8 cellular contexts compared by ENCODE assay signal in the genomic region with DNA sequence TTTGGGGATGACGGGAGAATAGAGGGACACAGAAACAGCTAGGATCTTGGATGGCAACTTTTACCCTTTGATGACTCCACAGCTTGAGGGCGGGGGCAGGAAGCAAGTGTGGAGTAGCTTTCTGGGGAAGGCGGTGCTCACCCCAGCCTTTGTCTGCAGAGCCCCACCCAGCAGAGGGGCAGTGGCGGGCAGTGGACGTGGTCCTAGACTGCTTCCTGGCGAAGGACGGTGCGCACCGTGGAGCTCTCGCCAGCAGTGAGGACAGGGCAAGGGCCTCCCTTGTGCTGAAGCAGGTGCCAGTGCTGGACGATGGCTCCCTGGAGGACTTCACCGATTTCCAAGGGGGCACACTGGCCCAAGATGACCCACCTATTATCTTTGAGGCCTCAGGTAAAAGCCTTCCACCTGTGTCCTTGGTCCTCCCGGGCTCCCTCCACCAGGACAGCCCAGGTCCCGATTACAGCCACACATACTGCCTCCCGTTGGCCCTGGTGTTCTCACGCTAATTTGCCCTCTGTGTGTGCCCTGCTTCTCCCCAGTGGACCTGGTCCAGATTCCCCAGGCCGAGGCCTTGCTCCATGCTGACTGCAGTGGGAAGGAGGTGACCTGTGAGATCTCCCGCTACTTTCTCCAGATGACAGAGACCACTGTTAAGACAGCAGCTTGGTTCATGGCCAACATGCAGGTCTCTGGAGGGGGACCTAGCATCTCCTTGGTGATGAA. TPM values are rescaled to one million over a fixed set of nuclear protein-coding genes. Genes with fewer than 3 reads are reported as not detected.
DNase-seq lines count a peak whose midpoint lies in the region; ATAC-seq lines count a peak whose summit lies in the region.

No MANE protein-coding gene starts in this region.

- H3K4me1 ChIP-seq in thymus (ENCODE audit: control insufficient read depth, insufficient read depth, low read length): peaks cover 25% of the 10 kb centered on the region

- H3K27ac Mint-ChIP-seq in activated CD4-positive, alpha-beta T cell treated with anti-CD3 and anti-CD28 coated beads for 36 hours: peak overlapping the region; percentile 99
- peak overlapping the region; percentile 98 for H3K27ac Mint-ChIP-seq in activated naive CD8-positive, alpha-beta T cell treated with anti-CD3 and anti-CD28 coated beads, Interleukin-2, amount 10 ng/mL, durations not matched to agents 7 days and 5 days

- peak overlapping the region; percentile 100 for H3K4me3 Mint-ChIP-seq in activated CD4-positive, alpha-beta T cell treated with anti-CD3 and anti-CD28 coated beads for 36 hours
- peak overlapping the region; percentile 98 for H3K4me3 Mint-ChIP-seq in activated naive CD8-positive, alpha-beta T cell treated with anti-CD3 and anti-CD28 coated beads, Interleukin-2, amount 10 ng/mL, durations not matched to agents 7 days and 5 days

- peak overlapping the region; percentile 96 for H3K27ac ChIP-seq in thymus (ENCODE audit: low read depth)

- peaks cover 28% of the 10 kb centered on the region for H3K36me3 ChIP-seq in thymus (ENCODE audit: control insufficient read depth, insufficient read depth)

- H3K27me3 ChIP-seq in thymus (ENCODE audit: control insufficient read depth, insufficient read depth): no peaks in the 10 kb centered on the region

- DNase-seq in activated CD4-positive, alpha-beta T cell treated with anti-CD3 and anti-CD28 coated beads for 36 hours: peak; percentile 59
- DNase-seq in activated CD4-positive, alpha-beta T cell treated with anti-CD3 and anti-CD28 coated beads for 4 hours: no peak
- no peak for DNase-seq in activated naive CD8-positive, alpha-beta T cell treated with anti-CD3 and anti-CD28 coated beads, Interleukin-2, amount 10 ng/mL, durations not matched to agents 7 days and 5 days
- peak; percentile 79 to 84 for DNase-seq in left colon
- no peak for DNase-seq in NCI-H524 treated with DMSO at 0.1 percent for 48 hours (lab: John Stamatoyannopoulos, UW)
- no peak for DNase-seq in activated CD4-positive, CD25-positive, alpha-beta regulatory T cell treated with anti-CD3 and anti-CD28 coated beads, Interleukin-2, amount 50 U/mL, for 72 hours
- DNase-seq in OCI-M2 (lab: John Stamatoyannopoulos, UW; ENCODE audit: unreplicated experiment): no peak

- peaks cover 64% of the 10 kb centered on the region for H3K4me1 Mint-ChIP-seq in activated CD4-positive, alpha-beta T cell treated with anti-CD3 and anti-CD28 coated beads for 36 hours
- peaks cover 45% of the 10 kb centered on the region for H3K4me1 Mint-ChIP-seq in activated naive CD8-positive, alpha-beta T cell treated with anti-CD3 and anti-CD28 coated beads, Interleukin-2, amount 10 ng/mL, durations not matched to agents 7 days and 5 days

- H3K36me3 Mint-ChIP-seq in activated CD4-positive, alpha-beta T cell treated with anti-CD3 and anti-CD28 coated beads for 36 hours (ENCODE audit: low read depth): peaks cover 88% of the 10 kb centered on the region
- peaks cover 49% of the 10 kb centered on the region for H3K36me3 Mint-ChIP-seq in activated naive CD8-positive, alpha-beta T cell treated with anti-CD3 and anti-CD28 coated beads, Interleukin-2, amount 10 ng/mL, durations not matched to agents 7 days and 5 days

- no peaks in the 10 kb centered on the region for H3K9me3 ChIP-seq in thymus (ENCODE audit: control insufficient read depth)

- intact Hi-C loops in activated CD4-positive, alpha-beta T cell treated with anti-CD3 and anti-CD28 coated beads for 36 hours (cut with DNase I, micrococcal nuclease): loop anchor here (1.0 to 5.0 kb wide), 3 partner anchors 8 to 39 kb away; a partner anchor contains a TSS
- intact Hi-C loops in left colon (cut with DNase I, micrococcal nuclease): no loop called here

- POLR2A ChIA-PET in activated CD4-positive, alpha-beta T cell treated with anti-CD3 and anti-CD28 coated beads for 36 hours (lab: Charles Lee): interaction anchor here (0.9 to 2.7 kb wide), 6 partner anchors 8 to 82 kb away, joined by 3 to 20 read pairs (median 9); a partner anchor contains a TSS
- POLR2A ChIA-PET in activated naive CD8-positive, alpha-beta T cell treated with anti-CD3 and anti-CD28 coated beads, Interleukin-2, amount 10 ng/mL, durations not matched to agents 7 days and 5 days (lab: Charles Lee): interaction anchor here (0.7 to 5.1 kb wide), 14 partner anchors 9 to 399 kb away, joined by 3 to 151 read pairs (median 17); a partner anchor contains a TSS

- H3K4me3 ChIP-seq in thymus (ENCODE audit: low read length): peak overlapping the region; percentile 70

- no peaks in the 10 kb centered on the region for H3K27me3 Mint-ChIP-seq in activated CD4-positive, alpha-beta T cell treated with anti-CD3 and anti-CD28 coated beads for 36 hours
- H3K27me3 Mint-ChIP-seq in activated naive CD8-positive, alpha-beta T cell treated with anti-CD3 and anti-CD28 coated beads, Interleukin-2, amount 10 ng/mL, durations not matched to agents 7 days and 5 days: no peaks in the 10 kb centered on the region

- CTCF ChIA-PET in activated CD4-positive, alpha-beta T cell treated with anti-CD3 and anti-CD28 coated beads for 36 hours (lab: Charles Lee): interaction anchor here (0.6 to 3.6 kb wide), 6 partner anchors 9 to 29 kb away, joined by 3 to 34 read pairs (median 14); a partner anchor contains a TSS

- H3K9me3 Mint-ChIP-seq in activated CD4-positive, alpha-beta T cell treated with anti-CD3 and anti-CD28 coated beads for 36 hours (ENCODE audit: low read depth): no peaks in the 10 kb centered on the region
- no peaks in the 10 kb centered on the region for H3K9me3 Mint-ChIP-seq in activated naive CD8-positive, alpha-beta T cell treated with anti-CD3 and anti-CD28 coated beads, Interleukin-2, amount 10 ng/mL, durations not matched to agents 7 days and 5 days

- WGBS in thymus: 71% methylated on average over 18 of the region's 18 CpGs

- ATAC-seq in activated CD4-positive, alpha-beta T cell treated with anti-CD3 and anti-CD28 coated beads for 36 hours: no peak
- ATAC-seq in activated naive CD8-positive, alpha-beta T cell treated with anti-CD3 and anti-CD28 coated beads, Interleukin-2, amount 10 ng/mL, durations not matched to agents 7 days and 5 days (ENCODE audit: low read depth): peak; percentile 12
- ATAC-seq in left colon: peak; percentile 69

RNA-seq across cellular contexts. Expression of a gene that starts 1.2 kb away (rescaled TPM):
- total RNA-seq in activated CD4-positive, alpha-beta T cell treated with anti-CD3 and anti-CD28 coated beads for 36 hours: 10 to 100 TPM; 27.4 to 40.8 TPM
- total RNA-seq in activated naive CD8-positive, alpha-beta T cell treated with anti-CD3 and anti-CD28 coated beads, Interleukin-2, amount 10 ng/mL, durations not matched to agents 7 days and 5 days: 10 to 100 TPM; 49.4 to 50.1 TPM
- 10 to 100 TPM; 51.2 to 74.2 TPM for total RNA-seq in left colon
- 28.6 TPM for polyA plus RNA-seq in thymus

RNA-seq across cellular contexts. Expression of a gene that starts 8.3 kb away (rescaled TPM):
- 100 to 1,000 TPM in 1 of 2 experiments, 10 to 100 TPM in 1; 85.4 to 116 TPM for total RNA-seq in activated CD4-positive, alpha-beta T cell treated with anti-CD3 and anti-CD28 coated beads for 36 hours
- 100 to 1,000 TPM; 152 to 158 TPM for total RNA-seq in activated naive CD8-positive, alpha-beta T cell treated with anti-CD3 and anti-CD28 coated beads, Interleukin-2, amount 10 ng/mL, durations not matched to agents 7 days and 5 days
- total RNA-seq in left colon: 1 to 10 TPM; 1.3 to 4.4 TPM
- 75.4 TPM for polyA plus RNA-seq in thymus

RNA-seq across cellular contexts. Expression of a gene that starts 17.4 kb away (rescaled TPM):
- 10 to 100 TPM; 34.5 to 52.3 TPM for total RNA-seq in activated CD4-positive, alpha-beta T cell treated with anti-CD3 and anti-CD28 coated beads for 36 hours
- 10 to 100 TPM; 65.5 to 72.1 TPM for total RNA-seq in activated naive CD8-positive, alpha-beta T cell treated with anti-CD3 and anti-CD28 coated beads, Interleukin-2, amount 10 ng/mL, durations not matched to agents 7 days and 5 days
- 1 to 10 TPM; 4.2 to 6.3 TPM for total RNA-seq in left colon
- 17.2 TPM for polyA plus RNA-seq in thymus

RNA-seq across cellular contexts. Expression of a gene that starts 40.0 kb away (rescaled TPM):
- 100 to 1,000 TPM; 232 to 275 TPM for total RNA-seq in activated CD4-positive, alpha-beta T cell treated with anti-CD3 and anti-CD28 coated beads for 36 hours
- total RNA-seq in activated naive CD8-positive, alpha-beta T cell treated with anti-CD3 and anti-CD28 coated beads, Interleukin-2, amount 10 ng/mL, durations not matched to agents 7 days and 5 days: 100 to 1,000 TPM; 169 to 170 TPM
- total RNA-seq in left colon: 100 to 1,000 TPM; 124 to 131 TPM
- polyA plus RNA-seq in thymus: 136 TPM

RNA-seq across cellular contexts. Expression of a gene that starts 40.8 kb away (rescaled TPM):
- total RNA-seq in activated CD4-positive, alpha-beta T cell treated with anti-CD3 and anti-CD28 coated beads for 36 hours: 100 to 1,000 TPM; 199 to 210 TPM
- 100 to 1,000 TPM; 147 to 157 TPM for total RNA-seq in activated naive CD8-positive, alpha-beta T cell treated with anti-CD3 and anti-CD28 coated beads, Interleukin-2, amount 10 ng/mL, durations not matched to agents 7 days and 5 days
- 10 to 100 TPM; 21.9 to 29.4 TPM for total RNA-seq in left colon
- 18.8 TPM for polyA plus RNA-seq in thymus

Comparison
In these comparisons a context has a peak if more than half of its experiments do, and no peak if none do; other contexts are left out.
1. DNase-seq: peak in activated CD4-positive, alpha-beta T cell treated with anti-CD3 and anti-CD28 coated beads for 36 hours (single experiment) and left colon (2 of 2); none in activated CD4-positive, alpha-beta T cell treated with anti-CD3 and anti-CD28 coated beads for 4 hours (0 of 2), activated naive CD8-positive, alpha-beta T cell treated with anti-CD3 and anti-CD28 coated beads, Interleukin-2, amount 10 ng/mL, durations not matched to agents 7 days and 5 days (single experiment), NCI-H524 treated with DMSO at 0.1 percent for 48 hours (single experiment), activated CD4-positive, CD25-positive, alpha-beta regulatory T cell treated with anti-CD3 and anti-CD28 coated beads, Interleukin-2, amount 50 U/mL, for 72 hours (single experiment) and OCI-M2 (single experiment).
2. RNA of a gene that starts 8.3 kb away (total RNA-seq): 152 to 158 TPM in activated naive CD8-positive, alpha-beta T cell treated with anti-CD3 and anti-CD28 coated beads, Interleukin-2, amount 10 ng/mL, durations not matched to agents 7 days and 5 days and 85.4 to 116 TPM in activated CD4-positive, alpha-beta T cell treated with anti-CD3 and anti-CD28 coated beads for 36 hours; 1.3 to 4.4 TPM in left colon; every median in the first group is over 10 times any median in the second.
3. RNA of a gene that starts 17.4 kb away (total RNA-seq): 65.5 to 72.1 TPM in activated naive CD8-positive, alpha-beta T cell treated with anti-CD3 and anti-CD28 coated beads, Interleukin-2, amount 10 ng/mL, durations not matched to agents 7 days and 5 days and 34.5 to 52.3 TPM in activated CD4-positive, alpha-beta T cell treated with anti-CD3 and anti-CD28 coated beads for 36 hours; 4.2 to 6.3 TPM in left colon; every median in the first group is over 4 times any median in the second.
4. intact Hi-C loops: an anchor here in activated CD4-positive, alpha-beta T cell treated with anti-CD3 and anti-CD28 coated beads for 36 hours (1.0 to 5.0 kb wide); none called in left colon.